In genomic region chr4:40856836-40857362, GRCh38 we compare ENCODE assay signal across 8 cellular contexts.
A peak's percentile ranks its signal among the peaks of the same experiment; 100 is the strongest.
DNase-seq lines count a peak whose midpoint lies in the region; ATAC-seq and TF ChIP-seq lines count a peak whose summit lies in the region.

No MANE protein-coding gene starts in this region.

- intact Hi-C loops in PC-9 (cut with micrococcal nuclease; ENCODE audit: unreplicated experiment) (no loop called here), right cardiac atrium (cut with DNase I) (no loop called here), Caco-2 (cut with micrococcal nuclease; ENCODE audit: unreplicated experiment) (no loop called here)

- H4K20me1 ChIP-seq in BLaER1 treated with 17β-estradiol and CSF1 and Interleukin-3, amounts not matched to agents 10 nM and 100 nM = peaks cover 0 to 23% (median 0%) of the 10 kb centered on the region in 11 experiments; a peak in 4 of 22 replicates
- no peaks in the 10 kb centered on the region; the same call in 1 of the 2 replicates for H4K20me1 ChIP-seq in PC-9 (ENCODE audit: insufficient read depth)

- H3K27me3 ChIP-seq in BLaER1 treated with 17β-estradiol and CSF1 and Interleukin-3, amounts not matched to agents 10 nM and 100 nM = no peaks in the 10 kb centered on the region
- H3K27me3 ChIP-seq in PC-9 (ENCODE audit: insufficient read depth, low read depth) = no peaks in the 10 kb centered on the region
- H3K27me3 ChIP-seq in right cardiac atrium (ENCODE audit: control insufficient read depth, insufficient read depth) = no peaks in the 10 kb centered on the region
- no peaks in the 10 kb centered on the region for H3K27me3 ChIP-seq in Caco-2 (replicated peaks; ENCODE audit: control insufficient read depth, insufficient read depth, low read length)

- peak; percentile 91 for ATAC-seq in GM19372 (IDR thresholded peaks at IDR 0.05; ENCODE audit: low read depth, unreplicated experiment)
- ATAC-seq in HG03520 (IDR thresholded peaks at IDR 0.05; ENCODE audit: unreplicated experiment) = peak; percentile 94
- ATAC-seq in right cardiac atrium = peak; percentile 98 to 99

- H3K4me2 ChIP-seq in BLaER1 treated with 17β-estradiol and CSF1 and Interleukin-3, amounts not matched to agents 10 nM and 100 nM = peak overlapping the region; percentile 87 to 100 (median 92)
- H3K4me2 ChIP-seq in PC-9 = peak overlapping the region; percentile 71

- POLR2A ChIA-PET in PC-9 (lab: Charles Lee; ENCODE audit: unreplicated experiment) (no interaction called here), Caco-2 (lab: Charles Lee) (no interaction called here)

- no peaks in the 10 kb centered on the region for H3K9me2 ChIP-seq in PC-9 (ENCODE audit: insufficient read depth)

- H3K4me3 ChIP-seq in BLaER1 treated with 17β-estradiol and CSF1 and Interleukin-3, amounts not matched to agents 10 nM and 100 nM = peak overlapping the region; percentile 61 to 97 (median 83)
- peak overlapping the region; percentile 50; the same call in 1 of the 2 replicates for H3K4me3 ChIP-seq in PC-9
- peak overlapping the region; percentile 23 for H3K4me3 ChIP-seq in right cardiac atrium (ENCODE audit: low read length)
- H3K4me3 ChIP-seq in Caco-2 (ENCODE audit: low read depth, low read length) = no peak overlapping the region

- H3K27ac Mint-ChIP-seq in Caco-2 (ENCODE audit: unreplicated experiment) = no peak overlapping the region

- TF ChIP-seq CTCF in PC-9 (conservative IDR thresholded peaks at IDR 0.05) (no peak), Caco-2 (IDR thresholded peaks at IDR 0.05; ENCODE audit: insufficient read depth in 1 of 2, low read depth in 1 of 2, low read length in 1 of 2, severe bottlenecking in 1 of 2, unreplicated experiment in 1 of 2) (no peak)

- peaks cover 0 to 34% (median 25%) of the 10 kb centered on the region in 11 experiments; a peak in 14 of 22 replicates for H3K36me3 ChIP-seq in BLaER1 treated with 17β-estradiol and CSF1 and Interleukin-3, amounts not matched to agents 10 nM and 100 nM
- H3K36me3 ChIP-seq in PC-9 (ENCODE audit: low read depth) (no peaks in the 10 kb centered on the region), Caco-2 (ENCODE audit: control insufficient read depth, insufficient read depth, low read length) (no peaks in the 10 kb centered on the region)

- no peaks in the 10 kb centered on the region for H3K9me3 ChIP-seq in BLaER1 treated with 17β-estradiol and CSF1 and Interleukin-3, amounts not matched to agents 10 nM and 100 nM (replicated peaks in 1 of 11)
- H3K9me3 ChIP-seq in PC-9 (ENCODE audit: insufficient read depth, low read depth) = no peaks in the 10 kb centered on the region
- no peaks in the 10 kb centered on the region for H3K9me3 ChIP-seq in right cardiac atrium (ENCODE audit: control insufficient read depth, low read length)
- no peaks in the 10 kb centered on the region for H3K9me3 ChIP-seq in Caco-2

- DNase-seq in PC-9 (peak in 1 of 2 experiments; percentile 69), right cardiac atrium (peak; percentile 78 to 92 (median 90)), retina (peak; percentile 93), Caco-2 (no peak)
- DNase-seq in activated naive CD8-positive, alpha-beta T cell treated with anti-CD3 and anti-CD28 coated beads, Interleukin-2, amount 50 U/mL, for 16 hours (ENCODE audit: low read depth, low spot score) = peak; percentile 10

- H3F3A ChIP-seq in PC-9 (ENCODE audit: insufficient read depth, low read depth) = no peaks in the 10 kb centered on the region

- H3K4me1 Mint-ChIP-seq in Caco-2 (ENCODE audit: low read depth, unreplicated experiment) = no peaks in the 10 kb centered on the region

- CTCF ChIA-PET in PC-9 (lab: Charles Lee) = interaction anchor here (1.3 kb wide), 1 partner anchor 16 kb away, joined by 5 read pairs; no protein-coding TSS in a partner anchor
- CTCF ChIA-PET in Caco-2 (lab: Charles Lee) = no interaction called here

- no peaks in the 10 kb centered on the region for H3K79me2 ChIP-seq in PC-9 (ENCODE audit: low read depth)

- peak overlapping the region in 10 of 11 experiments; percentile 52 to 93 (median 88); a peak in 20 of 22 replicates for H3K27ac ChIP-seq in BLaER1 treated with 17β-estradiol and CSF1 and Interleukin-3, amounts not matched to agents 10 nM and 100 nM
- H3K27ac ChIP-seq in PC-9 = no peak overlapping the region
- no peak overlapping the region for H3K27ac ChIP-seq in right cardiac atrium (ENCODE audit: low read length)

- BruUV-seq in PC-9 (replicated peaks; lab: Mats Ljungman, UMichigan) (no TSS peak), Caco-2 (replicated peaks; lab: Mats Ljungman, UMichigan) (no TSS peak)

- no peaks in the 10 kb centered on the region for H3K27me3 Mint-ChIP-seq in Caco-2 (ENCODE audit: insufficient read depth, unreplicated experiment)

- peak overlapping the region; percentile 76 to 97 (median 89) for H3K9ac ChIP-seq in BLaER1 treated with 17β-estradiol and CSF1 and Interleukin-3, amounts not matched to agents 10 nM and 100 nM

- H3K36me3 Mint-ChIP-seq in Caco-2 (ENCODE audit: insufficient read depth, unreplicated experiment) = peaks cover 30% of the 10 kb centered on the region

- H3K4me1 ChIP-seq in BLaER1 treated with 17β-estradiol and CSF1 and Interleukin-3, amounts not matched to agents 10 nM and 100 nM = peaks cover 24 to 74% (median 62%) of the 10 kb centered on the region in 10 experiments
- H3K4me1 ChIP-seq in PC-9 (replicated peaks; ENCODE audit: insufficient read depth) (no peaks in the 10 kb centered on the region), right cardiac atrium (ENCODE audit: control insufficient read depth, insufficient read depth, low read length) (peaks cover 4% of the 10 kb centered on the region), Caco-2 (no peaks in the 10 kb centered on the region)

- 24% methylated on average over 51 of the region's 51 CpGs for WGBS in right cardiac atrium

- H3K4me3 Mint-ChIP-seq in Caco-2 (ENCODE audit: unreplicated experiment) = no peak overlapping the region

- no peak overlapping the region for H2AFZ ChIP-seq in PC-9

- H3K9me3 Mint-ChIP-seq in Caco-2 (ENCODE audit: unreplicated experiment) = no peaks in the 10 kb centered on the region

Comparison
In these comparisons a context has a peak if more than half of its experiments do, and no peak if none do; other contexts are left out.
1. H3K27ac ChIP-seq: peak in BLaER1 treated with 17β-estradiol and CSF1 and Interleukin-3, amounts not matched to agents 10 nM and 100 nM (10 of 11); none in PC-9 (single experiment) and right cardiac atrium (single experiment).
2. DNase-seq: peak in activated naive CD8-positive, alpha-beta T cell treated with anti-CD3 and anti-CD28 coated beads, Interleukin-2, amount 50 U/mL, for 16 hours (single experiment), right cardiac atrium (3 of 3) and retina (single experiment); none in Caco-2 (0 of 2).
3. Peak in every context shown above with its lines, with median percentiles within 50 percentile points of each other: ATAC-seq.